In genomic region chr5:142512680-142513042, GRCh38 we compare ENCODE assay signal across 15 cellular contexts.
DNase-seq lines count a peak whose midpoint lies in the region; ATAC-seq and TF ChIP-seq lines count a peak whose summit lies in the region.
"Had no signal": no experiment of that assay in that cellular context is flagged by ENCODE, and none has a peak within 500 bp of the region (broad histone marks: within the 10 kb centered on the region; RNA-seq: fewer than 3 reads in every experiment).

No MANE protein-coding gene starts in this region.

- H3K27ac Mint-ChIP-seq in type B pancreatic cell = no peak overlapping the region
- H3K27ac Mint-ChIP-seq: activated B cell treated with CpG ODN at 0.5 μM for 24 hours had no signal

- TF ChIP-seq CTCF in type B pancreatic cell (conservative IDR thresholded peaks at IDR 0.05) = no peak

- H3K4me3 Mint-ChIP-seq in type B pancreatic cell = peak overlapping the region; percentile 3
- H3K4me3 Mint-ChIP-seq: activated B cell treated with CpG ODN at 0.5 μM for 24 hours; activated T-cell treated with anti-CD3 and anti-CD28 coated beads, Interleukin-2, amount 50 U/mL, for 4 hours had no signal

- ATAC-seq in GM21381 (IDR thresholded peaks at IDR 0.05; ENCODE audit: unreplicated experiment) (no peak), esophagus mucosa (no peak)
- ATAC-seq: activated T-cell treated with anti-CD3 and anti-CD28 coated beads, Interleukin-2, amount 50 U/mL, for 4 hours; pancreas had no signal

- DNase-seq in HS-27A (ENCODE audit: low read depth) (peak; percentile 41), amniotic epithelial cell (ENCODE audit: low read depth) (peak; percentile 83), iris pigment epithelial cell (ENCODE audit: low read depth) (peak; percentile 86), type B pancreatic cell (ENCODE audit: extremely low spot score, unreplicated experiment) (no peak), Kasumi-1 (lab: John Stamatoyannopoulos, UW) (no peak)
- DNase-seq: activated B cell treated with CpG ODN at 0.5 μM for 24 hours; activated T-cell treated with anti-CD3 and anti-CD28 coated beads, Interleukin-2, amount 50 U/mL, for 4 hours; DMS153; erythroblast; NCI-H1092 treated with DMSO at 0.1 percent for 48 hours; NCI-H524; pancreas; SJCRH30 had no signal

- peaks cover 8% of the 10 kb centered on the region for H3K36me3 Mint-ChIP-seq in type B pancreatic cell

- peaks cover 12% of the 10 kb centered on the region for H3K9me3 Mint-ChIP-seq in type B pancreatic cell

- H3K4me1 Mint-ChIP-seq in type B pancreatic cell (ENCODE audit: unreplicated experiment) = peaks cover 35% of the 10 kb centered on the region
- H3K4me1 Mint-ChIP-seq: activated B cell treated with CpG ODN at 0.5 μM for 24 hours had no signal

- H3K27me3 Mint-ChIP-seq in type B pancreatic cell = peaks cover 6% of the 10 kb centered on the region

Comparison
In these comparisons a context has a peak if more than half of its experiments do, and no peak if none do; other contexts are left out.
1. DNase-seq: peak in HS-27A (single experiment), amniotic epithelial cell (single experiment) and iris pigment epithelial cell (single experiment); none in type B pancreatic cell (single experiment) and Kasumi-1 (0 of 2).